Comparison of ENCODE assay signal across 1 cellular context in the genomic region with DNA sequence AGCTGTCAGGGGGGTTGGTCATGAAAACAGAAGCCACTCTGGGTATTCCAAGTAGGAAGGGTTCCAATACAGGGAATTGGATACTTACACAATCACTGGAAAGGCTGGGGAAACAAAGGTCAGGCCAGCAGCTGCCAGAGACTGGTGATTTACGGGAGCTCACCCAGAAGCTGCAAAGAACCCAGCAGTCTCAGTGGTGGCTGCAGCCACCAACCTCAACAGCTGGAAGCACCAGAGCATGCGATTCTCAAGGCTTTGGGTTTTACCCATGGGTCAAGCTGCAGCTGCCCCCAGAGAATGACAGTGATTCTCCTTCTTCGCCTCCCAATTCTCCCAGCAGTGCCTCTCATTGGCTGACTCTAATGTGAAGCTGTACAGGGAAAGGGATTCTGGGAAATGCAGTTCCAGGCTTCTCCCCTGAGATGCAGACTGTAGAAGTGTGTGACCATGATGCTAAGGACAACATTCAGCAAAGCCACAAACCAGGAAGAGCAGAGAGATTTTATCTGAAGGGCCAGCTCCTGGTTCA.
TF ChIP-seq lines count a peak whose summit lies in the region.

No MANE protein-coding gene starts in this region.

TF ChIP-seq in HepG2, 621 proteins besides CTCF, POLR2A, EP300 and RAD21 (continued from another document):
- TF ChIP-seq, protein P1, sequence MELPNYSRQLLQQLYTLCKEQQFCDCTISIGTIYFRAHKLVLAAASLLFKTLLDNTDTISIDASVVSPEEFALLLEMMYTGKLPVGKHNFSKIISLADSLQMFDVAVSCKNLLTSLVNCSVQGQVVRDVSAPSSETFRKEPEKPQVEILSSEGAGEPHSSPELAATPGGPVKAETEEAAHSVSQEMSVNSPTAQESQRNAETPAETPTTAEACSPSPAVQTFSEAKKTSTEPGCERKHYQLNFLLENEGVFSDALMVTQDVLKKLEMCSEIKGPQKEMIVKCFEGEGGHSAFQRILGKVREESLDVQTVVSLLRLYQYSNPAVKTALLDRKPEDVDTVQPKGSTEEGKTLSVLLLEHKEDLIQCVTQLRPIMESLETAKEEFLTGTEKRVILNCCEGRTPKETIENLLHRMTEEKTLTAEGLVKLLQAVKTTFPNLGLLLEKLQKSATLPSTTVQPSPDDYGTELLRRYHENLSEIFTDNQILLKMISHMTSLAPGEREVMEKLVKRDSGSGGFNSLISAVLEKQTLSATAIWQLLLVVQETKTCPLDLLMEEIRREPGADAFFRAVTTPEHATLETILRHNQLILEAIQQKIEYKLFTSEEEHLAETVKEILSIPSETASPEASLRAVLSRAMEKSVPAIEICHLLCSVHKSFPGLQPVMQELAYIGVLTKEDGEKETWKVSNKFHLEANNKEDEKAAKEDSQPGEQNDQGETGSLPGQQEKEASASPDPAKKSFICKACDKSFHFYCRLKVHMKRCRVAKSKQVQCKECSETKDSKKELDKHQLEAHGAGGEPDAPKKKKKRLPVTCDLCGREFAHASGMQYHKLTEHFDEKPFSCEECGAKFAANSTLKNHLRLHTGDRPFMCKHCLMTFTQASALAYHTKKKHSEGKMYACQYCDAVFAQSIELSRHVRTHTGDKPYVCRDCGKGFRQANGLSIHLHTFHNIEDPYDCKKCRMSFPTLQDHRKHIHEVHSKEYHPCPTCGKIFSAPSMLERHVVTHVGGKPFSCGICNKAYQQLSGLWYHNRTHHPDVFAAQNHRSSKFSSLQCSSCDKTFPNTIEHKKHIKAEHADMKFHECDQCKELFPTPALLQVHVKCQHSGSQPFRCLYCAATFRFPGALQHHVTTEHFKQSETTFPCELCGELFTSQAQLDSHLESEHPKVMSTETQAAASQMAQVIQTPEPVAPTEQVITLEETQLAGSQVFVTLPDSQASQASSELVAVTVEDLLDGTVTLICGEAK (IDR thresholded peaks at IDR 0.05) = no peak
- TF ChIP-seq, protein P1 (CRISPR knock-in tag; IDR thresholded peaks at IDR 0.05) = no peak
- TF ChIP-seq NFYC (CRISPR knock-in tag; IDR thresholded peaks at IDR 0.05) (peak; percentile 74), HCFC1 (IDR thresholded peaks at IDR 0.05; ENCODE audit: low read depth, low read length) (peak; percentile 58; the same call in 1 of the 2 replicates), CREM (IDR thresholded peaks at IDR 0.05) (peak; percentile 41; the same call in 1 of the 2 replicates), CREM (CRISPR knock-in tag; IDR thresholded peaks at IDR 0.05) (no peak), CEBPG (CRISPR knock-in tag; IDR thresholded peaks at IDR 0.05) (peak; percentile 55), ZBTB38 (CRISPR knock-in tag; IDR thresholded peaks at IDR 0.05) (no peak), ELF1 (CRISPR knock-in tag; IDR thresholded peaks at IDR 0.05) (peak; percentile 37; the same call in 1 of the 2 replicates), CENPT (CRISPR knock-in tag; IDR thresholded peaks at IDR 0.05; ENCODE audit: low read depth) (no peak), RORA (CRISPR knock-in tag; IDR thresholded peaks at IDR 0.05) (no peak), ZNF143 (CRISPR knock-in tag; IDR thresholded peaks at IDR 0.05) (peak; percentile 89), ZFY (CRISPR knock-in tag; IDR thresholded peaks at IDR 0.05) (0 out of 2 replicates have a peak, but pooled peaks have one; percentile 6), NFYB (CRISPR knock-in tag; IDR thresholded peaks at IDR 0.05) (peak; percentile 67), ZNF230 (CRISPR knock-in tag; IDR thresholded peaks at IDR 0.05) (0 out of 2 replicates have a peak, but pooled peaks have one; percentile 21), CCAR2 (optimal IDR thresholded peaks at IDR 0.05; ENCODE audit: low read depth, low read length) (no peak), NCOA2 (CRISPR knock-in tag; IDR thresholded peaks at IDR 0.05) (0 out of 2 replicates have a peak, but pooled peaks have one; percentile 9), SALL1 (CRISPR knock-in tag; IDR thresholded peaks at IDR 0.05) (peak; percentile 36; the same call in 1 of the 2 replicates), XRCC5 (optimal IDR thresholded peaks at IDR 0.05; ENCODE audit: low read length) (peak; percentile 40), ZNF33B (CRISPR knock-in tag; IDR thresholded peaks at IDR 0.05) (0 out of 2 replicates have a peak, but pooled peaks have one; percentile 3), GLI4 (CRISPR knock-in tag; IDR thresholded peaks at IDR 0.05; ENCODE audit: borderline replicate concordance) (0 out of 2 replicates have a peak, but pooled peaks have one; percentile 39), ZNF317 (CRISPR knock-in tag; IDR thresholded peaks at IDR 0.05) (no peak), RFX1 (IDR thresholded peaks at IDR 0.05) (no peak), ZNF251 (CRISPR knock-in tag; IDR thresholded peaks at IDR 0.05) (no peak), ZFX (CRISPR knock-in tag; IDR thresholded peaks at IDR 0.05; ENCODE audit: low read depth) (peak; percentile 11; the same call in 1 of the 2 replicates), KDM5B (CRISPR knock-in tag; IDR thresholded peaks at IDR 0.05; ENCODE audit: borderline replicate concordance) (0 out of 2 replicates have a peak, but pooled peaks have one; percentile 35)
